In genomic region chr5:180352116-180352975, GRCh38 we compare ENCODE assay signal across 1 cellular context.
A peak's percentile ranks its signal among the peaks of the same experiment; 100 is the strongest.
TF ChIP-seq lines count a peak whose summit lies in the region.

No MANE protein-coding gene starts in this region.

TF ChIP-seq in WTC11, 78 proteins besides CTCF, POLR2A, EP300 and RAD21 (continued from another document):
- TF ChIP-seq FOXP4 (CRISPR knock-in tag; IDR thresholded peaks at IDR 0.05) = peak; percentile 75
- no peak for TF ChIP-seq HMGA2 (CRISPR knock-in tag; IDR thresholded peaks at IDR 0.05)
- TF ChIP-seq GRHL2 (CRISPR knock-in tag; IDR thresholded peaks at IDR 0.05; ENCODE audit: insufficient replicate concordance, severe bottlenecking) = no peak
- TF ChIP-seq FOXJ3 (CRISPR knock-in tag; IDR thresholded peaks at IDR 0.05; ENCODE audit: borderline replicate concordance) = no peak
- TF ChIP-seq STAT6 (CRISPR knock-in tag; conservative IDR thresholded peaks at IDR 0.05; ENCODE audit: low read depth) = no peak
- TF ChIP-seq NR3C1 (CRISPR knock-in tag; conservative IDR thresholded peaks at IDR 0.05; ENCODE audit: low read depth) = no peak
- TF ChIP-seq ZMAT4 (CRISPR knock-in tag; IDR thresholded peaks at IDR 0.05) = no peak
- no peak for TF ChIP-seq NFATC4 (CRISPR knock-in tag; IDR thresholded peaks at IDR 0.05)
- TF ChIP-seq E2F5 (CRISPR knock-in tag; IDR thresholded peaks at IDR 0.05) = no peak
- 0 out of 2 replicates have a peak, but pooled peaks have one; percentile 47 for TF ChIP-seq FOXP1 (CRISPR knock-in tag; IDR thresholded peaks at IDR 0.05; ENCODE audit: borderline replicate concordance)
- no peak for TF ChIP-seq JAZF1 (CRISPR knock-in tag; IDR thresholded peaks at IDR 0.05)
- TF ChIP-seq AFF4 (CRISPR knock-in tag; IDR thresholded peaks at IDR 0.05; ENCODE audit: borderline replicate concordance) = no peak
- TF ChIP-seq ZNF138 (CRISPR knock-in tag; conservative IDR thresholded peaks at IDR 0.05) = 0 out of 2 replicates have a peak, but pooled peaks have one; percentile 41
- TF ChIP-seq ATF3 (CRISPR knock-in tag; conservative IDR thresholded peaks at IDR 0.05) = no peak
- TF ChIP-seq ZNF423 (CRISPR knock-in tag; IDR thresholded peaks at IDR 0.05) = no peak
- no peak for TF ChIP-seq E2F1 (CRISPR knock-in tag; IDR thresholded peaks at IDR 0.05)
- TF ChIP-seq ZNF396 (CRISPR knock-in tag; IDR thresholded peaks at IDR 0.05; ENCODE audit: borderline replicate concordance) = no peak
- no peak for TF ChIP-seq CBFB (CRISPR knock-in tag; IDR thresholded peaks at IDR 0.05; ENCODE audit: low read depth)
